Comparison of ENCODE assay signal across 18 cellular contexts in genomic region chr15:60172147-60172546, GRCh38.
"Had no signal": no experiment of that assay in that cellular context is flagged by ENCODE, and none has a peak within 500 bp of the region (broad histone marks: within the 10 kb centered on the region; RNA-seq: fewer than 3 reads in every experiment).

No MANE protein-coding gene starts in this region.

- DNase-seq: activated CD4-positive, alpha-beta T cell treated with anti-CD3 and anti-CD28 coated beads, Interleukin-2, amount 50 U/mL, for 4 hours; activated CD4-positive, CD25-positive, alpha-beta regulatory T cell treated with anti-CD3 and anti-CD28 coated beads, Interleukin-2, amount 50 U/mL, for 72 hours; activated effector memory CD4-positive, alpha-beta T cell treated with anti-CD3 and anti-CD28 coated beads, Interleukin-2, amount 50 U/mL, for 16 hours; activated naive CD4-positive, alpha-beta T cell treated with anti-CD3 and anti-CD28 coated beads, Interleukin-2, amount 50 U/mL, for 16 hours; activated T-cell treated with anti-CD3 and anti-CD28 coated beads, Interleukin-2, amount 50 U/mL, for 72 hours; aorta; dermis blood vessel endothelial cell; effector memory CD8-positive, alpha-beta T cell; left lung; mucosa of descending colon; naive B cell; right cardiac atrium; T1000; uterus had no signal

- H3K9me3 ChIP-seq: left lung, mucosa of descending colon, prostate gland, tibial nerve, uterus had no signal

- H3K36me3 ChIP-seq: left lung, prostate gland, tibial nerve, uterus had no signal

- H3K27ac ChIP-seq: epithelial cell of prostate, left lung, prostate gland, tibial nerve, uterus, VCaP had no signal

- H3K4me1 ChIP-seq: left lung, prostate gland, tibial nerve, uterus had no signal

- ATAC-seq: activated T-cell treated with anti-CD3 and anti-CD28 coated beads, Interleukin-2, amount 50 U/mL, for 72 hours; effector memory CD8-positive, alpha-beta T cell; left lung; mucosa of descending colon; right cardiac atrium had no signal

- H3K27me3 ChIP-seq: tibial nerve, uterus had no signal

- H3K4me3 ChIP-seq: left lung, mucosa of descending colon, prostate gland, tibial nerve, uterus had no signal
